ENCODE assay signal across 28 cellular contexts in genomic region chr6:109356237-109356636, GRCh38.
"Had no signal": no experiment of that assay in that cellular context is flagged by ENCODE, and none has a peak within 500 bp of the region (broad histone marks: within the 10 kb centered on the region; RNA-seq: fewer than 3 reads in every experiment).

No MANE protein-coding gene starts in this region.

- ATAC-seq: stimulated activated effector memory CD8-positive, alpha-beta T cell treated with anti-CD3 and anti-CD28 coated beads, Interleukin-12 subunit alpha, Interleukin-12 subunit beta, amount 100 ng/mL, for 72 hours; stimulated activated memory B cell treated with anti-CD40 and anti-IgM and Interleukin-4, amounts not matched to agents 10 μg/mL and 1 μg/mL and 100 μg/mL, for 72 hours; stimulated activated naive B cell treated with anti-CD40 and anti-IgM and Interleukin-4, amounts not matched to agents 10 μg/mL and 1 μg/mL and 100 μg/mL, for 72 hours; stimulated activated naive CD8-positive, alpha-beta T cell treated with anti-CD3 and anti-CD28 coated beads, Interleukin-15, amount 100 ng/mL, for 72 hours; stimulated activated naive CD8-positive, alpha-beta T cell treated with anti-CD3 and anti-CD28 coated beads, Interleukin-15, Interleukin-2, amounts not matched to agents 100 U/mL and 50 U/mL, for 24 hours; upper lobe of right lung had no signal

- H3K27me3 ChIP-seq: stomach, suprapubic skin, testis, thyroid gland, tibial artery, tibial nerve, transverse colon, upper lobe of left lung, upper lobe of right lung, vagina had no signal

- FAIRE-seq: urothelium cell line had no signal

- H3K27me3 Mint-ChIP-seq: stimulated activated memory B cell treated with anti-CD40 and anti-IgM and Interleukin-4, amounts not matched to agents 10 μg/mL and 1 μg/mL and 100 μg/mL, for 72 hours; stimulated activated naive B cell treated with anti-CD40 and anti-IgM and Interleukin-4, amounts not matched to agents 10 μg/mL and 1 μg/mL and 100 μg/mL, for 72 hours; stimulated activated naive CD8-positive, alpha-beta T cell treated with anti-CD3 and anti-CD28 coated beads, Interleukin-15, amount 100 ng/mL, for 72 hours; stimulated activated naive CD8-positive, alpha-beta T cell treated with anti-CD3 and anti-CD28 coated beads, Interleukin-15, Interleukin-2, amounts not matched to agents 100 ng/mL and 50 ng/mL, for 24 hours; type B pancreatic cell had no signal

- DNase-seq: stimulated activated CD4-positive, alpha-beta T cell treated with anti-CD3 and anti-CD28 coated beads, Interleukin-2, amount 100 ng/mL, for 48 hours; stimulated activated CD4-positive, alpha-beta T cell treated with anti-CD3 and anti-CD28 coated beads, Interleukin-4, amount 100 ng/mL, for 1 hour; stimulated activated CD4-positive, alpha-beta T cell treated with anti-CD3 and anti-CD28 coated beads, Interleukin-4, amount 100 ng/mL, for 24 hours; stimulated activated CD4-positive, alpha-beta T cell treated with anti-CD3 and anti-CD28 coated beads, Interleukin-4, amount 100 ng/mL, for 4 hours; stimulated activated CD8-positive, alpha-beta memory T cell treated with anti-CD3 and anti-CD28 coated beads, Interleukin-4, amount 100 ng/mL, for 48 hours; stimulated activated naive B cell treated with anti-CD40 and anti-IgM and Interleukin-4, amounts not matched to agents 10 μg/mL and 1 μg/mL and 100 μg/mL, for 72 hours; stimulated activated naive CD4-positive, alpha-beta T cell; stimulated activated naive CD4-positive, alpha-beta T cell treated with Interleukin-2 at 50 U/mL for 16 hours; stimulated activated naive CD8-positive, alpha-beta T cell treated with anti-CD3 and anti-CD28 coated beads, Interleukin-15, amount 100 ng/mL, for 72 hours; stimulated activated naive CD8-positive, alpha-beta T cell treated with anti-CD3 and anti-CD28 coated beads, Interleukin-15, Interleukin-2, amounts not matched to agents 100 U/mL and 50 U/mL, for 24 hours; stomach; substantia nigra; testis; thyroid gland; tibial artery; transverse colon; trophoblast cell; upper lobe of left lung; upper lobe of right lung had no signal

- H3K4me3 ChIP-seq: stomach, suprapubic skin, testis, thoracic aorta, thyroid gland, tibial artery, tibial nerve, transverse colon, upper lobe of left lung, upper lobe of right lung, vagina had no signal

- H3K27ac ChIP-seq: stomach, suprapubic skin, testis, thoracic aorta, thyroid gland, tibial artery, tibial nerve, transverse colon, upper lobe of left lung, upper lobe of right lung, vagina had no signal

- H3K27ac Mint-ChIP-seq: stimulated activated effector memory CD8-positive, alpha-beta T cell treated with anti-CD3 and anti-CD28 coated beads, Interleukin-12 subunit alpha, Interleukin-12 subunit beta, amount 100 ng/mL, for 72 hours; stimulated activated memory B cell treated with anti-CD40 and anti-IgM and Interleukin-4, amounts not matched to agents 10 μg/mL and 1 μg/mL and 100 μg/mL, for 72 hours; stimulated activated naive B cell treated with anti-CD40 and anti-IgM and Interleukin-4, amounts not matched to agents 10 μg/mL and 1 μg/mL and 100 μg/mL, for 72 hours; stimulated activated naive CD8-positive, alpha-beta T cell treated with anti-CD3 and anti-CD28 coated beads, Interleukin-15, amount 100 ng/mL, for 72 hours; stimulated activated naive CD8-positive, alpha-beta T cell treated with anti-CD3 and anti-CD28 coated beads, Interleukin-15, Interleukin-2, amounts not matched to agents 100 ng/mL and 50 ng/mL, for 24 hours; type B pancreatic cell had no signal

- H3K4me1 ChIP-seq: testis had no signal

- H3K9me3 Mint-ChIP-seq: stimulated activated effector memory CD8-positive, alpha-beta T cell treated with anti-CD3 and anti-CD28 coated beads, Interleukin-12 subunit alpha, Interleukin-12 subunit beta, amount 100 ng/mL, for 72 hours; stimulated activated naive CD8-positive, alpha-beta T cell treated with anti-CD3 and anti-CD28 coated beads, Interleukin-15, amount 100 ng/mL, for 72 hours had no signal

- H3K9me3 ChIP-seq: testis, thoracic aorta, thyroid gland, tibial artery, transverse colon, upper lobe of right lung had no signal

- H3K4me3 Mint-ChIP-seq: stimulated activated effector memory CD8-positive, alpha-beta T cell treated with anti-CD3 and anti-CD28 coated beads, Interleukin-12 subunit alpha, Interleukin-12 subunit beta, amount 100 ng/mL, for 72 hours; stimulated activated memory B cell treated with anti-CD40 and anti-IgM and Interleukin-4, amounts not matched to agents 10 μg/mL and 1 μg/mL and 100 μg/mL, for 72 hours; stimulated activated naive B cell treated with anti-CD40 and anti-IgM and Interleukin-4, amounts not matched to agents 10 μg/mL and 1 μg/mL and 100 μg/mL, for 72 hours; stimulated activated naive CD8-positive, alpha-beta T cell treated with anti-CD3 and anti-CD28 coated beads, Interleukin-15, amount 100 ng/mL, for 72 hours; stimulated activated naive CD8-positive, alpha-beta T cell treated with anti-CD3 and anti-CD28 coated beads, Interleukin-15, Interleukin-2, amounts not matched to agents 100 ng/mL and 50 ng/mL, for 24 hours; type B pancreatic cell had no signal
